Comparison of ENCODE assay signal across 8 cellular contexts in genomic region chr18:12990662-12990976, GRCh38.
DNase-seq lines count a peak whose midpoint lies in the region; ATAC-seq and TF ChIP-seq lines count a peak whose summit lies in the region.

No MANE protein-coding gene starts in this region.

- H3K4me1 ChIP-seq in OCI-LY1 (ENCODE audit: insufficient read depth, low read length, severe bottlenecking) (peaks cover 36% of the 10 kb centered on the region), neuron (ENCODE audit: insufficient read depth, low read length) (peaks cover 18% of the 10 kb centered on the region)

- H3K9me2 ChIP-seq in OCI-LY1 (ENCODE audit: low read depth, low read length) = no peaks in the 10 kb centered on the region

- H3K4me2 ChIP-seq in OCI-LY1 (ENCODE audit: low read length) = peak overlapping the region; percentile 89

- H3K9ac ChIP-seq in OCI-LY1 (ENCODE audit: low read length) = peak overlapping the region; percentile 93

- H3K4me3 Mint-ChIP-seq in T-helper 1 cell treated with Interleukin-12 subunit alpha and Interleukin-12 subunit beta and Interleukin-4 antibody, amounts not matched to agents 30 μg/mL and 1 μg/mL, for 36 hours = peak overlapping the region; percentile 99

- no peak for TF ChIP-seq CTCF in OCI-LY1 (IDR thresholded peaks at IDR 0.05; ENCODE audit: low read length)
- TF ChIP-seq CTCF in epithelial cell of esophagus (IDR thresholded peaks at IDR 0.05; ENCODE audit: insufficient read depth, low read depth, low read length, missing control alignments) = no peak

- H3K27ac Mint-ChIP-seq in T-helper 1 cell treated with Interleukin-12 subunit alpha and Interleukin-12 subunit beta and Interleukin-4 antibody, amounts not matched to agents 30 μg/mL and 1 μg/mL, for 36 hours = peak overlapping the region; percentile 96

- H3K4me1 Mint-ChIP-seq in T-helper 1 cell treated with Interleukin-12 subunit alpha and Interleukin-12 subunit beta and Interleukin-4 antibody, amounts not matched to agents 30 μg/mL and 1 μg/mL, for 36 hours (ENCODE audit: low read depth) = peaks cover 21% of the 10 kb centered on the region

- H4K20me1 ChIP-seq in OCI-LY1 (ENCODE audit: insufficient read depth, low read length) = no peaks in the 10 kb centered on the region

- no peak for ATAC-seq in HG02938 (IDR thresholded peaks at IDR 0.05; ENCODE audit: unreplicated experiment)

- H3K27me3 ChIP-seq in OCI-LY1 (ENCODE audit: insufficient read depth, low read length) = no peaks in the 10 kb centered on the region
- no peaks in the 10 kb centered on the region for H3K27me3 ChIP-seq in neuron (ENCODE audit: insufficient read depth, low read length)

- H3K4me3 ChIP-seq in OCI-LY1 (ENCODE audit: low read depth, low read length, poor library complexity, severe bottlenecking) (peak overlapping the region; percentile 95), epithelial cell of esophagus (ENCODE audit: low read length) (peak overlapping the region; percentile 88), neuron (ENCODE audit: low read length) (peak overlapping the region; percentile 57)

- H3K9me3 Mint-ChIP-seq in T-helper 1 cell treated with Interleukin-12 subunit alpha and Interleukin-12 subunit beta and Interleukin-4 antibody, amounts not matched to agents 30 μg/mL and 1 μg/mL, for 36 hours = no peaks in the 10 kb centered on the region

- H3F3A ChIP-seq in OCI-LY1 (ENCODE audit: insufficient read depth, low read length) = peaks cover 6% of the 10 kb centered on the region; the same call in 1 of the 2 replicates

- H3K36me3 Mint-ChIP-seq in T-helper 1 cell treated with Interleukin-12 subunit alpha and Interleukin-12 subunit beta and Interleukin-4 antibody, amounts not matched to agents 30 μg/mL and 1 μg/mL, for 36 hours (ENCODE audit: low read depth) = peaks cover 11% of the 10 kb centered on the region

- peak overlapping the region; percentile 72 for H3K27ac ChIP-seq in OCI-LY1 (ENCODE audit: low read depth, low read length, poor library complexity, severe bottlenecking)

- DNase-seq in T-helper 1 cell (no peak), epithelial cell of esophagus (ENCODE audit: low read depth) (peak; percentile 4), NCI-H187 treated with DMSO at 0.1 percent for 48 hours (lab: John Stamatoyannopoulos, UW) (no peak)
- DNase-seq in activated effector memory CD4-positive, alpha-beta T cell treated with Interleukin-2 at 50 U/mL for 16 hours = no peak

- H3K36me3 ChIP-seq in OCI-LY1 (ENCODE audit: insufficient read depth, low read length) = peaks cover 34% of the 10 kb centered on the region
- H3K36me3 ChIP-seq in neuron (ENCODE audit: insufficient read depth, low read length) = peaks cover 5% of the 10 kb centered on the region

- H3K27me3 Mint-ChIP-seq in T-helper 1 cell treated with Interleukin-12 subunit alpha and Interleukin-12 subunit beta and Interleukin-4 antibody, amounts not matched to agents 30 μg/mL and 1 μg/mL, for 36 hours (ENCODE audit: low read depth) = no peaks in the 10 kb centered on the region

- peak overlapping the region; percentile 17; the same call in 1 of the 2 replicates for H2AFZ ChIP-seq in OCI-LY1 (ENCODE audit: low read length)
- H2AFZ ChIP-seq in neuron (ENCODE audit: low read depth, low read length) = peak overlapping the region; percentile 82

- H3K9me3 ChIP-seq in OCI-LY1 (ENCODE audit: low read length) (no peaks in the 10 kb centered on the region), neuron (ENCODE audit: low read length) (no peaks in the 10 kb centered on the region)

- H3K79me2 ChIP-seq in OCI-LY1 (ENCODE audit: insufficient read depth, low read length) = peaks cover 42% of the 10 kb centered on the region
